Comparison of ENCODE assay signal across 8 cellular contexts in the genomic region with DNA sequence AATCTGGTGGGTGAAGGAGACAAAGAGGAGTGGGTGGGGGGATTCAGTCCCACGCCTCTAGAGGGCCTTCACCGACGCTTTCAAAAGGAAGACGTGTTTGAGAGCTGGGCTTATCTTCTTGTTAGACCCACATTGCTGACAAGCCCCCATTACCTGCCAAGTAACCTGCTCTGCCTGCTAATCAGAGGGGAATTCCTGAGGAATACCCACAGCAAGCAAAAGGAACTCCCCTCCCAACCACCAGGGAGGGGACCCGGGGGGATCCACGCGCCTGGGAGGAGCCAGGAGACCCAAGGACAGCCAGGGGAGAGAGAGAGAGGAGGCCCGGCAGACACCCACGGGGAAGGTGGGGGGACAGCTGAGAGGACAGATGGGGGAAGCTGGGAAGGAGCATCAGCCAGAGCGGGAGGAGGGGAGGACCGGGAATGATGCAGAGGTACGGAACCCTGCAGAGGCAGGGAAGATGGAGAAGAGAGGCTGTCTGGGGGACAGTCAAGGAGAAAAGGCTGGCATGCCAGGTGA. TPM values are rescaled to one million over a fixed set of nuclear protein-coding genes. Genes with fewer than 3 reads are reported as not detected.
DNase-seq lines count a peak whose midpoint lies in the region; ATAC-seq and TF ChIP-seq lines count a peak whose summit lies in the region.

No MANE protein-coding gene starts in this region.

- ATAC-seq in activated naive CD8-positive, alpha-beta T cell treated with anti-CD3 and anti-CD28 coated beads, Interleukin-2, amount 50 U/mL, for 24 hours, result no peak
- no peak for ATAC-seq in HG03039 (IDR thresholded peaks at IDR 0.05; ENCODE audit: unreplicated experiment)
- no peak for ATAC-seq in GM21737 (IDR thresholded peaks at IDR 0.05; ENCODE audit: unreplicated experiment)

- peak overlapping the region; percentile 93 for H3K56ac ChIP-seq in mesendoderm (ENCODE audit: low read length)

- no peak overlapping the region for H3K18ac ChIP-seq in mesendoderm (ENCODE audit: low read length)

- H3K27ac Mint-ChIP-seq in activated naive CD8-positive, alpha-beta T cell treated with anti-CD3 and anti-CD28 coated beads, Interleukin-2, amount 50 U/mL, for 24 hours, result peak overlapping the region; percentile 92

- peaks cover 5% of the 10 kb centered on the region for H3K27me3 Mint-ChIP-seq in activated naive CD8-positive, alpha-beta T cell treated with anti-CD3 and anti-CD28 coated beads, Interleukin-2, amount 50 U/mL, for 24 hours

- peak overlapping the region; percentile 85 for H3K4me2 ChIP-seq in mesendoderm (ENCODE audit: low read length)

- no peak overlapping the region for H2BK5ac ChIP-seq in mesendoderm (ENCODE audit: low read length)

- H2BK120ac ChIP-seq in mesendoderm (ENCODE audit: low read depth, low read length), result no peak overlapping the region

- H3K9ac ChIP-seq in HUES64 (ENCODE audit: low read depth, low read length), result peak overlapping the region; percentile 88; the same call in 1 of the 2 replicates
- peak overlapping the region; percentile 85 for H3K9ac ChIP-seq in mesendoderm (ENCODE audit: low read length)

- peaks cover 52% of the 10 kb centered on the region for H3K4me1 Mint-ChIP-seq in activated naive CD8-positive, alpha-beta T cell treated with anti-CD3 and anti-CD28 coated beads, Interleukin-2, amount 50 U/mL, for 24 hours

- DNase-seq in AG10803 (ENCODE audit: low read depth) (no peak), mesendoderm (no peak), vagina (ENCODE audit: extremely low spot score in 2 of 2) (no peak), NCI-H510A (lab: John Stamatoyannopoulos, UW) (no peak)
- DNase-seq in activated naive CD8-positive, alpha-beta T cell treated with anti-CD3 and anti-CD28 coated beads, Interleukin-2, amount 50 U/mL, for 24 hours, result peak; percentile 54

- peak overlapping the region; percentile 70 for H3K4me3 ChIP-seq in AG10803 (ENCODE audit: low read length)
- H3K4me3 ChIP-seq in HUES64 (ENCODE audit: low read length), result peak overlapping the region; percentile 85
- peak overlapping the region; percentile 82 for H3K4me3 ChIP-seq in mesendoderm (ENCODE audit: low read length)
- peak overlapping the region; percentile 67 to 90 for H3K4me3 ChIP-seq in vagina

- H3K27ac ChIP-seq in HUES64 (ENCODE audit: low read depth, low read length), result no peak overlapping the region
- no peak overlapping the region for H3K27ac ChIP-seq in mesendoderm (ENCODE audit: low read depth, low read length)
- H3K27ac ChIP-seq in vagina, result peak overlapping the region; percentile 84

- no peak overlapping the region for H2BK15ac ChIP-seq in mesendoderm (replicated peaks; ENCODE audit: low read depth)

- intact Hi-C loops in vagina (cut with DNase I), result no loop called here

- H3K79me2 ChIP-seq in mesendoderm (ENCODE audit: control insufficient read depth, insufficient read depth, low read length), result peaks cover 2% of the 10 kb centered on the region

- H3K9me3 Mint-ChIP-seq in activated naive CD8-positive, alpha-beta T cell treated with anti-CD3 and anti-CD28 coated beads, Interleukin-2, amount 50 U/mL, for 24 hours, result no peaks in the 10 kb centered on the region

- no peak for TF ChIP-seq POLR2A in vagina (IDR thresholded peaks at IDR 0.05)

- H3K27me3 ChIP-seq in HUES64 (ENCODE audit: insufficient read depth, low read length), result no peaks in the 10 kb centered on the region
- H3K27me3 ChIP-seq in mesendoderm (ENCODE audit: insufficient read depth, low read length, poor library complexity), result no peaks in the 10 kb centered on the region
- H3K27me3 ChIP-seq in vagina, result no peaks in the 10 kb centered on the region

- H3K9me3 ChIP-seq in HUES64 (ENCODE audit: insufficient read depth, low read depth, low read length) (no peaks in the 10 kb centered on the region), vagina (no peaks in the 10 kb centered on the region)

- no peak overlapping the region for H3K23ac ChIP-seq in mesendoderm (ENCODE audit: low read length)

- TF ChIP-seq CTCF in AG10803 (conservative IDR thresholded peaks at IDR 0.05; ENCODE audit: low read length) (no peak), vagina (IDR thresholded peaks at IDR 0.05) (no peak)

- H3K36me3 ChIP-seq in HUES64 (ENCODE audit: insufficient read depth, low read length) (peaks cover 42% of the 10 kb centered on the region), mesendoderm (ENCODE audit: control insufficient read depth, insufficient read depth, low read length) (peaks cover 6% of the 10 kb centered on the region), vagina (peaks cover 3 to 40% of the 10 kb centered on the region in 2 donors)

- peak overlapping the region; percentile 94 for H3K4me3 Mint-ChIP-seq in activated naive CD8-positive, alpha-beta T cell treated with anti-CD3 and anti-CD28 coated beads, Interleukin-2, amount 50 U/mL, for 24 hours

- no peak overlapping the region for H2AK5ac ChIP-seq in mesendoderm (ENCODE audit: low read length)

- WGBS in HUES64, result 28% methylated on average over 12 of the region's 12 CpGs
- WGBS in mesendoderm (ENCODE audit: extremely low coverage, insufficient coverage, low lambda C conversion rate), result no CpG with 5 or more reads among the region's 12 CpGs

- H3K79me1 ChIP-seq in mesendoderm (ENCODE audit: low read length), result peaks cover 13% of the 10 kb centered on the region

- H4K8ac ChIP-seq in mesendoderm (ENCODE audit: low read depth, low read length), result no peak overlapping the region

- no peak overlapping the region for H3K4ac ChIP-seq in mesendoderm (ENCODE audit: low read depth, low read length)

- no peak overlapping the region for H4K5ac ChIP-seq in mesendoderm (ENCODE audit: low read length)

- H3K36me3 Mint-ChIP-seq in activated naive CD8-positive, alpha-beta T cell treated with anti-CD3 and anti-CD28 coated beads, Interleukin-2, amount 50 U/mL, for 24 hours (ENCODE audit: low read depth), result peaks cover 39% of the 10 kb centered on the region

- H3K4me1 ChIP-seq in HUES64 (ENCODE audit: insufficient read depth, low read length), result peaks cover 14% of the 10 kb centered on the region; the same call in 1 of the 2 replicates
- peaks cover 4% of the 10 kb centered on the region for H3K4me1 ChIP-seq in mesendoderm (ENCODE audit: control insufficient read depth, low read depth, low read length)
- peaks cover 48% of the 10 kb centered on the region for H3K4me1 ChIP-seq in vagina

RNA-seq across cellular contexts. Expression of a gene that starts 1.0 kb away (rescaled TPM):
- 18.9 TPM for polyA plus RNA-seq in HUES64 (2013, experiment 1 of 2)
- 19.2 TPM for polyA plus RNA-seq in HUES64 (2013, experiment 2 of 2)
- polyA plus RNA-seq in mesendoderm (2013, experiment 1 of 2), result 10.5 TPM
- 10.3 TPM for polyA plus RNA-seq in mesendoderm (2013, experiment 2 of 2)
- 15.7 TPM for total RNA-seq in vagina

RNA-seq across cellular contexts. Expression of a gene that starts 25.2 kb away (rescaled TPM):
- not detected for polyA plus RNA-seq in HUES64 (2013, experiment 1 of 2)
- not detected for polyA plus RNA-seq in HUES64 (2013, experiment 2 of 2)
- polyA plus RNA-seq in mesendoderm (2013, experiment 1 of 2), result not detected
- not detected for polyA plus RNA-seq in mesendoderm (2013, experiment 2 of 2)
- 0.25 TPM for total RNA-seq in vagina
